9 cellular contexts compared by ENCODE assay signal in the genomic region with DNA sequence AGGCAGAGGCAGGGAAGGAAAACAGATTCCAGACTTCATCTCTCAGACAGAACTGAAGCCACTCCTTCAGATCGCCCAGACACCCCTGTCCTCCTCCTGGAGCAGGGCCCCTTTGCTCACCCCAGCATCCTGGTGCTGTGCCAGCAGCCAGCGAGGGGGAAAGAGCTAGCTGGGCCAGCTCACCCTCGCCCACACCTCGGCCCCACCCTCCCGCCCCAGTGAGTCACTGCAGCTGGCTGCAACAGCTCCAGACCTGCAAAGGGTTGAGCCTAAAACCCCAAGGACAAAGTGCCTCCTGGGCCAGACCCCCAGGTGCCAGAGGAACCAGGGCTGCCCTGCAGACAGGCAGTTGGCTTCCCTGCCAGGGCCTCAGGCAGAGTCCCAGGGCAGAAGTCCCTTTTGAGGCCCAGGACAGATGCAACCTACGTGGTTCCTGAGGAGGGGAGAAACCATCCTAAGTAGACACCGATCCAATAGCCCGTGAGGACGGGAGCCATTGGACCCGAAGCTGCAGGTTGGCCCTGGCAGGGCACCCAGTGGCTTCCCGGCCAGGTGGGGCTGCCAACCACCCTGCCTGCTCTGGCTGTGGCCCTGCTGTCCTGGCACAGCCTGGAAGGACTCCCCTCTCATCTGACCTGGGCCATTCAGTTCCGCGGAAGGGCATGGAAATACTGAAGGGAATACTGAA.
A peak's percentile ranks its signal among the peaks of the same experiment; 100 is the strongest.
DNase-seq lines count a peak whose midpoint lies in the region; ATAC-seq, FAIRE-seq and TF ChIP-seq lines count a peak whose summit lies in the region.
"Had no signal": no experiment of that assay in that cellular context is flagged by ENCODE, and none has a peak within 500 bp of the region (broad histone marks: within the 10 kb centered on the region; RNA-seq: fewer than 3 reads in every experiment).

No MANE protein-coding gene starts in this region.

- H3K36me3 Mint-ChIP-seq in stimulated activated naive CD8-positive, alpha-beta T cell treated with anti-CD3 and anti-CD28 coated beads, Interleukin-15, Interleukin-2, amounts not matched to agents 100 ng/mL and 50 ng/mL, for 24 hours (ENCODE audit: low read depth): peaks cover 7% of the 10 kb centered on the region

- no peak for FAIRE-seq in RCC 7860 (lab: Jason Lieb, UNC)

- peak overlapping the region; percentile 49 for H3K4me3 Mint-ChIP-seq in stimulated activated naive CD8-positive, alpha-beta T cell treated with anti-CD3 and anti-CD28 coated beads, Interleukin-15, Interleukin-2, amounts not matched to agents 100 ng/mL and 50 ng/mL, for 24 hours

- peaks cover 65% of the 10 kb centered on the region for H3K4me1 Mint-ChIP-seq in stimulated activated naive CD8-positive, alpha-beta T cell treated with anti-CD3 and anti-CD28 coated beads, Interleukin-15, Interleukin-2, amounts not matched to agents 100 ng/mL and 50 ng/mL, for 24 hours (ENCODE audit: low read depth)

- in situ Hi-C loops in astrocyte of the cerebellum (cut with HindIII; ENCODE audit: low sequenced_read_pairs): no loop called here

- DNase-seq in NCI-H2081 (lab: John Stamatoyannopoulos, UW): peak; percentile 47 to 59
- DNase-seq in NCI-H2081 treated with DMSO at 0.1 percent for 48 hours (lab: John Stamatoyannopoulos, UW): no peak
- DNase-seq in RCC 7860 (ENCODE audit: low spot score): peak; percentile 74
- DNase-seq in astrocyte of the cerebellum (ENCODE audit: low read depth): peak; percentile 76
- DNase-seq in kidney tubule cell (ENCODE audit: low spot score): peak; percentile 93
- DNase-seq: DND-41 had no signal

- H3K27me3 Mint-ChIP-seq in stimulated activated naive CD8-positive, alpha-beta T cell treated with anti-CD3 and anti-CD28 coated beads, Interleukin-15, Interleukin-2, amounts not matched to agents 100 ng/mL and 50 ng/mL, for 24 hours: no peaks in the 10 kb centered on the region

- H3K9me3 Mint-ChIP-seq in stimulated activated naive CD8-positive, alpha-beta T cell treated with anti-CD3 and anti-CD28 coated beads, Interleukin-15, Interleukin-2, amounts not matched to agents 100 ng/mL and 50 ng/mL, for 24 hours: no peaks in the 10 kb centered on the region

- H3K4me3 ChIP-seq in astrocyte of the cerebellum (ENCODE audit: low read depth, low read length): peak overlapping the region; percentile 98

- ATAC-seq in GM18502 (IDR thresholded peaks at IDR 0.05; ENCODE audit: poor library complexity, unreplicated experiment): no peak
- no peak for ATAC-seq in HG03354 (IDR thresholded peaks at IDR 0.05; ENCODE audit: poor library complexity, severe bottlenecking, unreplicated experiment)

- TF ChIP-seq CTCF in astrocyte of the cerebellum (IDR thresholded peaks at IDR 0.05; ENCODE audit: low read depth, low read length, missing control alignments): no peak

- peak overlapping the region; percentile 70 for H3K27ac Mint-ChIP-seq in stimulated activated naive CD8-positive, alpha-beta T cell treated with anti-CD3 and anti-CD28 coated beads, Interleukin-15, Interleukin-2, amounts not matched to agents 100 ng/mL and 50 ng/mL, for 24 hours
